8 cellular contexts compared by ENCODE assay signal in genomic region chr5:72816297-72817075, GRCh38. TPM values are rescaled to one million over a fixed set of nuclear protein-coding genes. Genes with fewer than 3 reads are reported as not detected.
DNase-seq lines count a peak whose midpoint lies in the region; ATAC-seq and TF ChIP-seq lines count a peak whose summit lies in the region.

Gene TNPO1, plus strand, starts transcription at chr5:72816661. Its CDS starts 77 bp downstream, at chr5:72816738.

- ATAC-seq in GM21423 (IDR thresholded peaks at IDR 0.05; ENCODE audit: unreplicated experiment) (peak; percentile 82), PC-3 (peak; percentile 87)

- H3K79me2 ChIP-seq in PC-3 (ENCODE audit: low read length), result peaks cover 50% of the 10 kb centered on the region

- H3F3A ChIP-seq in PC-3 (ENCODE audit: low read length, unreplicated experiment), result no peaks in the 10 kb centered on the region

- H3K36me3 Mint-ChIP-seq in activated T-cell treated with anti-CD3 and anti-CD28 coated beads, Interleukin-2, amount 50 U/mL, for 24 hours (ENCODE audit: low read depth), result peaks cover 3% of the 10 kb centered on the region

- BruUV-seq in PC-3 (replicated peaks; lab: Mats Ljungman, UMichigan), result no TSS peak

- H3K4me2 ChIP-seq in PC-3 (ENCODE audit: low read length), result peak within 1 kb of the TSS; percentile 87

- no peaks in the 10 kb centered on the region for H3K36me3 ChIP-seq in HUES48 (ENCODE audit: control insufficient read depth, insufficient read depth, low read length)
- no peaks in the 10 kb centered on the region; the same call in 1 of the 2 replicates for H3K36me3 ChIP-seq in PC-3 (ENCODE audit: low read depth, low read length)
- H3K36me3 ChIP-seq in mucosa of rectum (ENCODE audit: control insufficient read depth in 2 of 2, insufficient read depth in 2 of 2, low read length in 2 of 2), result no peaks in the 10 kb centered on the region

- H3K9me2 ChIP-seq in PC-3 (replicated peaks; ENCODE audit: low read length), result no peaks in the 10 kb centered on the region

- H3K4me1 ChIP-seq in HUES48 (ENCODE audit: control insufficient read depth, insufficient read depth, low read length), result peaks cover 32% of the 10 kb centered on the region
- H3K4me1 ChIP-seq in PC-3 (ENCODE audit: insufficient read depth, low read length), result peaks cover 22% of the 10 kb centered on the region
- peaks cover 0 to 10% of the 10 kb centered on the region in 2 donors for H3K4me1 ChIP-seq in mucosa of rectum (ENCODE audit: control insufficient read depth in 2 of 2, insufficient read depth in 2 of 2, low read length in 2 of 2)

- no peaks in the 10 kb centered on the region for H4K20me1 ChIP-seq in PC-3 (ENCODE audit: low read length)

- POLR2A ChIA-PET in PC-3 (lab: Charles Lee; ENCODE audit: unreplicated experiment), result interaction anchor here (0.5 to 0.6 kb wide), 2 partner anchors 25 to 62 kb away, joined by 3 to 7 read pairs; no protein-coding TSS in a partner anchor

- H3K9me3 Mint-ChIP-seq in activated T-cell treated with anti-CD3 and anti-CD28 coated beads, Interleukin-2, amount 50 U/mL, for 24 hours, result no peaks in the 10 kb centered on the region

- H2AFZ ChIP-seq in PC-3 (ENCODE audit: low read length), result peak within 1 kb of the TSS; percentile 93

- H3K27ac ChIP-seq in HUES48 (ENCODE audit: low read depth, low read length), result peak within 1 kb of the TSS; percentile 97
- H3K27ac ChIP-seq in PC-3 (ENCODE audit: low read length), result peak within 1 kb of the TSS; percentile 85
- H3K27ac ChIP-seq in mucosa of rectum (ENCODE audit: low read depth in 2 of 2, low read length in 2 of 2), result peak within 1 kb of the TSS; percentile 91 to 96

- H3K4me1 Mint-ChIP-seq in activated T-cell treated with anti-CD3 and anti-CD28 coated beads, Interleukin-2, amount 50 U/mL, for 24 hours (ENCODE audit: low read depth), result peaks cover 22% of the 10 kb centered on the region

- peak within 1 kb of the TSS; percentile 94 for H3K4me3 ChIP-seq in HUES48 (ENCODE audit: low read depth, low read length)
- H3K4me3 ChIP-seq in PC-3 (ENCODE audit: low read length), result peak within 1 kb of the TSS; percentile 86
- H3K4me3 ChIP-seq in mucosa of rectum (ENCODE audit: low read length in 2 of 2), result peak within 1 kb of the TSS; percentile 86 to 92

- H3K27ac Mint-ChIP-seq in activated T-cell treated with anti-CD3 and anti-CD28 coated beads, Interleukin-2, amount 50 U/mL, for 24 hours, result peak within 1 kb of the TSS; percentile 89

- DNase-seq in DMS 273 (lab: John Stamatoyannopoulos, UW; ENCODE audit: unreplicated experiment), result peak; percentile 97
- DNase-seq in PC-3, result peak; percentile 85
- peak; percentile 90 for DNase-seq in activated T-cell treated with anti-CD3 and anti-CD28 coated beads, Interleukin-2, amount 50 U/mL, for 24 hours
- DNase-seq in erythroblast (lab: John Stamatoyannopoulos, UW), result peak; percentile 87 to 91
- DNase-seq in stimulated activated CD8-positive, alpha-beta memory T cell treated with anti-CD3 and anti-CD28 coated beads, Interleukin-4, amount 100 ng/mL, for 4 hours (ENCODE audit: low read depth in 2 of 2, low spot score in 1 of 2), result peak; percentile 38 to 70

- H3K9me3 ChIP-seq in HUES48 (ENCODE audit: control insufficient read depth, insufficient read depth, low read length) (no peaks in the 10 kb centered on the region), PC-3 (ENCODE audit: low read length) (no peaks in the 10 kb centered on the region), mucosa of rectum (ENCODE audit: control insufficient read depth in 2 of 2, low read length in 2 of 2) (no peaks in the 10 kb centered on the region)

- intact Hi-C loops in PC-3 (cut with micrococcal nuclease), result loop anchor here (1.0 to 10.0 kb wide), 7 partner anchors 28 to 449 kb away; no protein-coding TSS in a partner anchor

- peak; percentile 48 for TF ChIP-seq POLR2A in erythroblast (IDR thresholded peaks at IDR 0.05; ENCODE audit: low read length)

- H3K4me3 Mint-ChIP-seq in activated T-cell treated with anti-CD3 and anti-CD28 coated beads, Interleukin-2, amount 50 U/mL, for 24 hours, result peak within 1 kb of the TSS; percentile 86

- no peak for TF ChIP-seq CTCF in PC-3 (conservative IDR thresholded peaks at IDR 0.05; ENCODE audit: low read depth, low read length)

- H3K27me3 ChIP-seq in HUES48 (ENCODE audit: control insufficient read depth, insufficient read depth, low read length) (no peaks in the 10 kb centered on the region), PC-3 (ENCODE audit: low read length) (no peaks in the 10 kb centered on the region), mucosa of rectum (ENCODE audit: control insufficient read depth in 2 of 2, insufficient read depth in 2 of 2, low read length in 2 of 2) (no peaks in the 10 kb centered on the region)

- CTCF ChIA-PET in PC-3 (lab: Charles Lee), result interaction anchor here (1.1 kb wide), 1 partner anchor 205 kb away, joined by 5 read pairs; no protein-coding TSS in a partner anchor

- peaks cover 17% of the 10 kb centered on the region for H3K27me3 Mint-ChIP-seq in activated T-cell treated with anti-CD3 and anti-CD28 coated beads, Interleukin-2, amount 50 U/mL, for 24 hours

- H3K9ac ChIP-seq in HUES48 (ENCODE audit: low read depth, low read length) (peak within 1 kb of the TSS; percentile 88), PC-3 (ENCODE audit: low read length) (peak within 1 kb of the TSS; percentile 95), mucosa of rectum (ENCODE audit: low read depth in 1 of 2, low read length in 2 of 2) (peak within 1 kb of the TSS; percentile 85 to 93)

RNA-seq across cellular contexts. Expression of gene TNPO1, which starts in this region (rescaled TPM):
- total RNA-seq in PC-3 (2014; rRNA removed), result 187 and 197 TPM in 2 replicates

Comparison
In these comparisons a context has a peak if more than half of its experiments do, and no peak if none do; other contexts are left out.
1. Peak in every context shown above with its lines: DNase-seq, ATAC-seq, H3K4me3 ChIP-seq and H3K27ac ChIP-seq.